Comparison of ENCODE assay signal across 25 cellular contexts in genomic region chr16:57676624-57677085, GRCh38.
A peak's percentile ranks its signal among the peaks of the same experiment; 100 is the strongest.
DNase-seq lines count a peak whose midpoint lies in the region; TF ChIP-seq lines count a peak whose summit lies in the region.
"Had no signal": no experiment of that assay in that cellular context is flagged by ENCODE, and none has a peak within 500 bp of the region (broad histone marks: within the 10 kb centered on the region; RNA-seq: fewer than 3 reads in every experiment).

No MANE protein-coding gene starts in this region.

- no peak for TF ChIP-seq CTCF in HEK293 (tag by site-specific recombination; IDR thresholded peaks at IDR 0.05)
- no peak for TF ChIP-seq CTCF in VCaP (conservative IDR thresholded peaks at IDR 0.05)
- TF ChIP-seq CTCF in nephron (IDR thresholded peaks at IDR 0.05; ENCODE audit: unreplicated experiment in 3 of 3): no peak

- DNase-seq in NCI-H82 (lab: John Stamatoyannopoulos, UW): no peak
- no peak for DNase-seq in NCI-H524 (lab: John Stamatoyannopoulos, UW)
- no peak for DNase-seq in effector CD8-positive, alpha-beta T cell (lab: John Stamatoyannopoulos, UW)
- DNase-seq: activated CD4-positive, alpha-beta T cell treated with anti-CD3 and anti-CD28 coated beads for 48 hours; cerebellar nuclear complex; foreskin melanocyte; Karpas-422; left lung; midbrain; NCI-H1092 treated with DMSO at 0.1 percent for 48 hours; NCI-H2081 treated with DMSO at 0.1 percent for 48 hours; NCI-H446 treated with DMSO at 0.1 percent for 48 hours; NK-92 treated with Interleukin-12 subunit alpha and Interleukin-12 subunit beta, amount 100 ng/mL, for 24 hours; Peyer's patch; SJCRH30; stimulated activated CD8-positive, alpha-beta memory T cell treated with anti-CD3 and anti-CD28 coated beads, Interleukin-4, amount 100 ng/mL, for 48 hours; T-helper 1 cell had no signal

- no peak overlapping the region for H3K4me3 Mint-ChIP-seq in nephron
- H3K4me3 Mint-ChIP-seq: activated naive CD8-positive, alpha-beta T cell; activated T-helper 1 cell treated with anti-CD3 and anti-CD28 coated beads, Interleukin-12 subunit alpha, Interleukin-12 subunit beta, Interleukin-2, Interleukin-4 antibody, amounts not matched to agents 30 ng/mL and 10 ng/mL and 1 ng/mL, durations not matched to agents 14 hours and 24 hours and 36 hours; type B pancreatic cell had no signal

- H3K4me1 Mint-ChIP-seq in nephron: peaks cover 12% of the 10 kb centered on the region

- H3K27ac ChIP-seq in HEK293 (ENCODE audit: extremely low read depth, low read depth, low read length) (no peak overlapping the region), VCaP (peak overlapping the region; percentile 66)
- H3K27ac ChIP-seq: Peyer's patch, SJCRH30 had no signal

- no peak overlapping the region for H3K4me3 ChIP-seq in HEK293 (ENCODE audit: low read depth, low read length)
- H3K4me3 ChIP-seq: left lung, Peyer's patch, SJCRH30 had no signal

- H3K36me3 Mint-ChIP-seq in nephron (ENCODE audit: low read depth): no peaks in the 10 kb centered on the region
- H3K36me3 Mint-ChIP-seq: activated naive CD8-positive, alpha-beta T cell; natural killer cell treated with Interleukin-12 subunit alpha and Interleukin-12 subunit beta and Interleukin-15 and Interleukin-18, amount 100 ng/mL, for 72 hours; type B pancreatic cell had no signal

- POLR2A ChIA-PET in HEK293 (lab: Yijun Ruan, JAX): no interaction called here

- no peaks in the 10 kb centered on the region for H3K9me3 Mint-ChIP-seq in nephron
- H3K9me3 Mint-ChIP-seq: activated T-helper 1 cell treated with anti-CD3 and anti-CD28 coated beads, Interleukin-12 subunit alpha, Interleukin-12 subunit beta, Interleukin-2, Interleukin-4 antibody, amounts not matched to agents 30 ng/mL and 10 ng/mL and 1 ng/mL, durations not matched to agents 14 hours and 24 hours and 36 hours; natural killer cell treated with Interleukin-12 subunit alpha and Interleukin-12 subunit beta and Interleukin-15 and Interleukin-18, amount 100 ng/mL, for 72 hours; type B pancreatic cell had no signal

- CTCF ChIA-PET in HEK293 (lab: Yijun Ruan, JAX): interaction anchor here (0.7 to 1.2 kb wide), 2 partner anchors 27 to 215 kb away, joined by 3 read pairs; no protein-coding TSS in a partner anchor

- H3K4me1 ChIP-seq in HEK293 (ENCODE audit: control insufficient read depth, insufficient read depth, low read length): no peaks in the 10 kb centered on the region
- H3K4me1 ChIP-seq: Peyer's patch, SJCRH30 had no signal

- H3K27me3 Mint-ChIP-seq in nephron (ENCODE audit: low read depth): peaks cover 8% of the 10 kb centered on the region
- H3K27me3 Mint-ChIP-seq: activated naive CD8-positive, alpha-beta T cell; natural killer cell treated with Interleukin-12 subunit alpha and Interleukin-12 subunit beta and Interleukin-15 and Interleukin-18, amount 100 ng/mL, for 72 hours had no signal

- no peaks in the 10 kb centered on the region for H3K9me3 ChIP-seq in HEK293 (ENCODE audit: control insufficient read depth, insufficient read depth, low read depth, low read length)
- H3K9me3 ChIP-seq: Caco-2, left lung, Peyer's patch, SJCRH30 had no signal

- no peaks in the 10 kb centered on the region for H3K36me3 ChIP-seq in HEK293 (ENCODE audit: control insufficient read depth in 2 of 2, insufficient read depth in 1 of 2, low read length in 2 of 2)
- H3K36me3 ChIP-seq: Peyer's patch, SJCRH30 had no signal

- H3K27ac Mint-ChIP-seq in nephron: peak overlapping the region in 2 of 3 experiments; percentile 36 to 61
- H3K27ac Mint-ChIP-seq: activated naive CD8-positive, alpha-beta T cell; activated T-helper 1 cell treated with anti-CD3 and anti-CD28 coated beads, Interleukin-12 subunit alpha, Interleukin-12 subunit beta, Interleukin-2, Interleukin-4 antibody, amounts not matched to agents 30 ng/mL and 10 ng/mL and 1 ng/mL, durations not matched to agents 14 hours and 24 hours and 36 hours; type B pancreatic cell had no signal

TF ChIP-seq in HEK293, 187 proteins besides CTCF, POLR2A, EP300 and RAD21:
- TF ChIP-seq ZSCAN23 (tag by site-specific recombination; IDR thresholded peaks at IDR 0.05) (no peak), PRDM10 (tag by site-specific recombination; IDR thresholded peaks at IDR 0.05) (peak; percentile 58), ZNF692 (tag by site-specific recombination; IDR thresholded peaks at IDR 0.05) (0 out of 2 replicates have a peak, but pooled peaks have one; percentile 15), PRDM1 (tag by site-specific recombination; IDR thresholded peaks at IDR 0.05) (peak; percentile 74)
